8 cellular contexts compared by ENCODE assay signal in the genomic region with DNA sequence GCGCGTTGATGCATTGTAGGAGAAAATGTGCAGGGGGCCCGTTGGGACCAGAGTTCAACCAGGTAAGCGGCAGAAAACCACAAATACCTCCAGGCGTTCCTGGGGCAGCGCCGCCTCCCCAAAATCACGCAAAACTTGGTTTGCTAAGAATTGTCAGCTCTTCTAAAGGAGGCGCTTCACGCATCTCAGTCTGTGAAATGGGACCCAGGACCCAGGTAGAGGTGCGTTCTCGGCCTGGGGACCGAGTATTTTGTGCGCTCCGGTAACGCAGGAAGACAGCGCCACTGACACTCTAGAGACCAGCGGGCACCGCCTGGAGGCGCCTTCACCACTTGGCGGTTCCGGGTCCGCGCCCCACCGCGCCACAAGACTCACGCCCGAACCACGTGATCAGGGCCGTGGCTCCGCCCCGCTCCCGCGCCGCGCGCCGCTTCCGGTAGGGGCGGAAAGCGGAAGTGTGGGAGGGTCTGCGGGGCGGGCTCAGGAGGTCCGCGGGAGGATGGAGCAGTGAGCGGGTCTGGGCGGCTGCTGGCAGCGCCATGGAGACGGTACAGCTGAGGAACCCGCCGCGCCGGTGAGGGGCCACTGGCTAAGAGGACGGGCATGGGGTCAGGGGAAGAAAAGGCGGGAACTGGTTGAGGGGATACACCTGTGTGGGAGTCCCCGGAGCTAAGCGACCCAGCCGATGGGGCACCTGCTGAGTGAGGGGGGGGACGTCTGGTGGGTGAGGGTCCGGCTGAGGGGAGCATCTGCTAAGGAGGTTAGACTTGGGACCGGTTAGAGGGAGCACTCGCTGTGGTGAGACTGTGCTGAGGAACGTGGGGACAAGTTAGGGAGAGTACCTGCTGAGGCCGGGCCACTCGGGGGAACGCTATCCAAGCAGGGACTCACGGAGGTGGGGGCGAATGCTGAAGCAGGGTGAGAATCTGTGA. TPM values are rescaled to one million over a fixed set of nuclear protein-coding genes. Genes with fewer than 3 reads are reported as not detected.
DNase-seq lines count a peak whose midpoint lies in the region; ATAC-seq and TF ChIP-seq lines count a peak whose summit lies in the region.

A gene (plus strand): TSS at position 483 of the 932 bp plus-strand sequence. CDS start 57 bp downstream, at position 540.

- peak within 1 kb of the TSS; percentile 85 for H2AFZ ChIP-seq in GM23338

- no peaks in the 10 kb centered on the region for H3K36me3 ChIP-seq in GM23338 (ENCODE audit: insufficient read depth)

- H3K27me3 Mint-ChIP-seq in GM23338 (ENCODE audit: insufficient read depth, low read depth, poor library complexity), result peaks cover 20% of the 10 kb centered on the region
- no peaks in the 10 kb centered on the region for H3K27me3 Mint-ChIP-seq in activated T-helper 17 cell treated with anti-CD3 and anti-CD28 coated beads, Interleukin-2, amount 50 U/mL, for 72 hours
- H3K27me3 Mint-ChIP-seq in natural killer cell (ENCODE audit: low read depth in 2 of 2), result no peaks in the 10 kb centered on the region

- peak; percentile 91 for DNase-seq in EH (ENCODE audit: low read depth)
- DNase-seq in GM23338 (ENCODE audit: low spot score), result peak; percentile 98
- peak; percentile 97 for DNase-seq in RPMI8226
- DNase-seq in fibroblast of mammary gland (ENCODE audit: low read depth), result peak; percentile 83
- DNase-seq in natural killer cell, result peak; percentile 96
- DNase-seq in stimulated activated naive CD8-positive, alpha-beta T cell treated with anti-CD3 and anti-CD28 coated beads, Interleukin-15, Interleukin-2, amounts not matched to agents 100 U/mL and 50 U/mL, for 24 hours, result peak; percentile 97

- H3K4me2 ChIP-seq in GM23338, result peak within 1 kb of the TSS; percentile 93

- peaks cover 6% of the 10 kb centered on the region; the same call in 1 of the 2 replicates for H3F3A ChIP-seq in GM23338 (replicated peaks; ENCODE audit: low read depth)

- TF ChIP-seq CTCF in GM23338 (conservative IDR thresholded peaks at IDR 0.05; ENCODE audit: low read depth in 2 of 2) (peak; percentile 40 to 60), LNCAP (IDR thresholded peaks at IDR 0.05) (peak; percentile 61), fibroblast of mammary gland (conservative IDR thresholded peaks at IDR 0.05; ENCODE audit: control insufficient read depth, insufficient read depth, low read depth, low read length) (peak; percentile 33), natural killer cell (IDR thresholded peaks at IDR 0.05) (peak; percentile 32)

- peaks cover 15% of the 10 kb centered on the region for H4K20me1 ChIP-seq in GM23338 (replicated peaks; ENCODE audit: insufficient read depth)

- H3K4me3 Mint-ChIP-seq in GM23338 (peak within 1 kb of the TSS; percentile 100), natural killer cell (peak within 1 kb of the TSS; percentile 97)
- H3K4me3 Mint-ChIP-seq in activated T-helper 17 cell treated with anti-CD3 and anti-CD28 coated beads, Interleukin-2, amount 50 U/mL, for 72 hours, result peak within 1 kb of the TSS; percentile 99

- H3K4me1 Mint-ChIP-seq in GM23338 (peaks cover 45% of the 10 kb centered on the region), natural killer cell (peaks cover 55 to 62% of the 10 kb centered on the region in 2 donors)
- H3K4me1 Mint-ChIP-seq in activated T-helper 17 cell treated with anti-CD3 and anti-CD28 coated beads, Interleukin-2, amount 50 U/mL, for 72 hours, result peaks cover 48% of the 10 kb centered on the region

- intact Hi-C loops in natural killer cell (cut with micrococcal nuclease), result loop anchor here (2.0 to 5.0 kb wide), 4 partner anchors 15 to 444 kb away; a partner anchor contains a TSS

- no peaks in the 10 kb centered on the region for H3K36me3 Mint-ChIP-seq in GM23338 (ENCODE audit: low read depth)
- H3K36me3 Mint-ChIP-seq in activated T-helper 17 cell treated with anti-CD3 and anti-CD28 coated beads, Interleukin-2, amount 50 U/mL, for 72 hours (ENCODE audit: low read depth), result peaks cover 53% of the 10 kb centered on the region
- H3K36me3 Mint-ChIP-seq in natural killer cell, result no peaks in the 10 kb centered on the region

- H3K27ac Mint-ChIP-seq in GM23338 (peak within 1 kb of the TSS; percentile 91), natural killer cell (peak within 1 kb of the TSS; percentile 98 to 99)
- H3K27ac Mint-ChIP-seq in activated T-helper 17 cell treated with anti-CD3 and anti-CD28 coated beads, Interleukin-2, amount 50 U/mL, for 72 hours, result peak within 1 kb of the TSS; percentile 99

- peaks cover 48% of the 10 kb centered on the region for H3K79me2 ChIP-seq in GM23338 (replicated peaks; ENCODE audit: insufficient read depth)

- H3K9me3 Mint-ChIP-seq in GM23338 (no peaks in the 10 kb centered on the region), natural killer cell (no peaks in the 10 kb centered on the region)
- no peaks in the 10 kb centered on the region for H3K9me3 Mint-ChIP-seq in activated T-helper 17 cell treated with anti-CD3 and anti-CD28 coated beads, Interleukin-2, amount 50 U/mL, for 72 hours

- 0 out of 2 replicates have a peak within 1 kb of the TSS, but pooled peaks have one; percentile 67 for H3K27ac ChIP-seq in GM23338 (ENCODE audit: low read depth)

- no peaks in the 10 kb centered on the region for H3K9me2 ChIP-seq in GM23338 (ENCODE audit: insufficient read depth)

- peaks cover 27% of the 10 kb centered on the region for H3K4me1 ChIP-seq in GM23338 (ENCODE audit: insufficient read depth)

- H3K4me3 ChIP-seq in GM23338 (peak within 1 kb of the TSS; percentile 94), fibroblast of mammary gland (ENCODE audit: control insufficient read depth, low read depth, low read length) (peak within 1 kb of the TSS; percentile 95)

- H3K27me3 ChIP-seq in GM23338 (ENCODE audit: insufficient read depth), result peaks cover 34% of the 10 kb centered on the region

- ATAC-seq in GM23338 (peak; percentile 97), natural killer cell (peak; percentile 70 to 92 (median 83))
- peak; percentile 72 for ATAC-seq in activated T-helper 17 cell treated with anti-CD3 and anti-CD28 coated beads, Interleukin-2, amount 50 U/mL, for 72 hours (replicated peaks)
- ATAC-seq in stimulated activated naive CD8-positive, alpha-beta T cell treated with anti-CD3 and anti-CD28 coated beads, Interleukin-15, Interleukin-2, amounts not matched to agents 100 U/mL and 50 U/mL, for 24 hours, result peak; percentile 82

TF ChIP-seq in GM23338, 12 proteins besides CTCF, POLR2A, EP300 and RAD21 (continues in another document):
- no peak for TF ChIP-seq ZNF331 (CRISPR knock-in tag; IDR thresholded peaks at IDR 0.05; ENCODE audit: low read depth)
- no peak for TF ChIP-seq EZH2 (IDR thresholded peaks at IDR 0.05; ENCODE audit: low read depth, unreplicated experiment)
- TF ChIP-seq, protein P1, sequence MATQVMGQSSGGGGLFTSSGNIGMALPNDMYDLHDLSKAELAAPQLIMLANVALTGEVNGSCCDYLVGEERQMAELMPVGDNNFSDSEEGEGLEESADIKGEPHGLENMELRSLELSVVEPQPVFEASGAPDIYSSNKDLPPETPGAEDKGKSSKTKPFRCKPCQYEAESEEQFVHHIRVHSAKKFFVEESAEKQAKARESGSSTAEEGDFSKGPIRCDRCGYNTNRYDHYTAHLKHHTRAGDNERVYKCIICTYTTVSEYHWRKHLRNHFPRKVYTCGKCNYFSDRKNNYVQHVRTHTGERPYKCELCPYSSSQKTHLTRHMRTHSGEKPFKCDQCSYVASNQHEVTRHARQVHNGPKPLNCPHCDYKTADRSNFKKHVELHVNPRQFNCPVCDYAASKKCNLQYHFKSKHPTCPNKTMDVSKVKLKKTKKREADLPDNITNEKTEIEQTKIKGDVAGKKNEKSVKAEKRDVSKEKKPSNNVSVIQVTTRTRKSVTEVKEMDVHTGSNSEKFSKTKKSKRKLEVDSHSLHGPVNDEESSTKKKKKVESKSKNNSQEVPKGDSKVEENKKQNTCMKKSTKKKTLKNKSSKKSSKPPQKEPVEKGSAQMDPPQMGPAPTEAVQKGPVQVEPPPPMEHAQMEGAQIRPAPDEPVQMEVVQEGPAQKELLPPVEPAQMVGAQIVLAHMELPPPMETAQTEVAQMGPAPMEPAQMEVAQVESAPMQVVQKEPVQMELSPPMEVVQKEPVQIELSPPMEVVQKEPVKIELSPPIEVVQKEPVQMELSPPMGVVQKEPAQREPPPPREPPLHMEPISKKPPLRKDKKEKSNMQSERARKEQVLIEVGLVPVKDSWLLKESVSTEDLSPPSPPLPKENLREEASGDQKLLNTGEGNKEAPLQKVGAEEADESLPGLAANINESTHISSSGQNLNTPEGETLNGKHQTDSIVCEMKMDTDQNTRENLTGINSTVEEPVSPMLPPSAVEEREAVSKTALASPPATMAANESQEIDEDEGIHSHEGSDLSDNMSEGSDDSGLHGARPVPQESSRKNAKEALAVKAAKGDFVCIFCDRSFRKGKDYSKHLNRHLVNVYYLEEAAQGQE (IDR thresholded peaks at IDR 0.05; ENCODE audit: unreplicated experiment), result no peak
- no peak for TF ChIP-seq NANOG (IDR thresholded peaks at IDR 0.05; ENCODE audit: borderline replicate concordance)
- TF ChIP-seq POLR2AphosphoS5 (IDR thresholded peaks at IDR 0.05; ENCODE audit: low read depth), result peak; percentile 95
- no peak for TF ChIP-seq EZH2phosphoT487 (IDR thresholded peaks at IDR 0.05; ENCODE audit: unreplicated experiment)
- TF ChIP-seq STAT1 (IDR thresholded peaks at IDR 0.05; ENCODE audit: unreplicated experiment), result no peak
- peak; percentile 53 for TF ChIP-seq CREB1 (CRISPR knock-in tag; IDR thresholded peaks at IDR 0.05; ENCODE audit: low read depth)
- TF ChIP-seq, protein P2, sequence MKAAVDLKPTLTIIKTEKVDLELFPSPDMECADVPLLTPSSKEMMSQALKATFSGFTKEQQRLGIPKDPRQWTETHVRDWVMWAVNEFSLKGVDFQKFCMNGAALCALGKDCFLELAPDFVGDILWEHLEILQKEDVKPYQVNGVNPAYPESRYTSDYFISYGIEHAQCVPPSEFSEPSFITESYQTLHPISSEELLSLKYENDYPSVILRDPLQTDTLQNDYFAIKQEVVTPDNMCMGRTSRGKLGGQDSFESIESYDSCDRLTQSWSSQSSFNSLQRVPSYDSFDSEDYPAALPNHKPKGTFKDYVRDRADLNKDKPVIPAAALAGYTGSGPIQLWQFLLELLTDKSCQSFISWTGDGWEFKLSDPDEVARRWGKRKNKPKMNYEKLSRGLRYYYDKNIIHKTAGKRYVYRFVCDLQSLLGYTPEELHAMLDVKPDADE (IDR thresholded peaks at IDR 0.05), result peak; percentile 84
- no peak for TF ChIP-seq JUNB (IDR thresholded peaks at IDR 0.05; ENCODE audit: unreplicated experiment)
- no peak for TF ChIP-seq ZNF114 (CRISPR knock-in tag; IDR thresholded peaks at IDR 0.05)

RNA-seq across cellular contexts. Expression of the gene that starts here (rescaled TPM):
- total RNA-seq in GM23338 (2014; rRNA removed; shearing (Covaris generic)), result 34.3 and 37.7 TPM in 2 replicates
- polyA plus RNA-seq in GM23338 (2016; fragmentation: Nextera tagmentation; extraction: Ambion mirVana), result 42.3 and 58.7 TPM in 2 replicates
- total RNA-seq in activated T-helper 17 cell treated with anti-CD3 and anti-CD28 coated beads, Interleukin-2, amount 50 U/mL, for 72 hours, result 100 to 1,000 TPM; 168 to 215 TPM
- total RNA-seq in natural killer cell, result 100 to 1,000 TPM; 351 to 394 (median 366) TPM

Comparison
In these comparisons a context has a peak if more than half of its experiments do, and no peak if none do; other contexts are left out.
1. Peak in every context shown above with its lines: DNase-seq, ATAC-seq, H3K4me3 ChIP-seq and H3K27ac ChIP-seq.